ENCODE assay signal across 1 cellular context in genomic region chr11:64357446-64357845, GRCh38.
TF ChIP-seq lines count a peak whose summit lies in the region.

No MANE protein-coding gene starts in this region.

TF ChIP-seq in endothelial cell of umbilical vein, 7 proteins besides CTCF, POLR2A, EP300 and RAD21:
- no peak for TF ChIP-seq GATA2 (IDR thresholded peaks at IDR 0.05; ENCODE audit: insufficient read depth, insufficient read length, low read depth, low read length)
